17 cellular contexts compared by ENCODE assay signal in genomic region chr11:86990520-86990919, GRCh38. TPM values are rescaled to one million over a fixed set of nuclear protein-coding genes. Genes with fewer than 3 reads are reported as not detected.
DNase-seq lines count a peak whose midpoint lies in the region; ATAC-seq, FAIRE-seq and TF ChIP-seq lines count a peak whose summit lies in the region.
"Had no signal": no experiment of that assay in that cellular context is flagged by ENCODE, and none has a peak within 500 bp of the region (broad histone marks: within the 10 kb centered on the region; RNA-seq: fewer than 3 reads in every experiment).

No MANE protein-coding gene starts in this region.

- no peak overlapping the region for H2BK120ac ChIP-seq in neuronal stem cell (ENCODE audit: low read depth, low read length)

- H3K4me3 ChIP-seq in epithelial cell of proximal tubule (ENCODE audit: low read depth, low read length) = no peak overlapping the region
- H3K4me3 ChIP-seq in neuronal stem cell (ENCODE audit: low read length in 2 of 2) = no peak overlapping the region
- no peak overlapping the region for H3K4me3 ChIP-seq in suprapubic skin
- H3K4me3 ChIP-seq: ovary, PC-9 had no signal

- H3K9ac ChIP-seq in neuronal stem cell (ENCODE audit: low read depth, low read length, poor library complexity) = no peak overlapping the region

- ATAC-seq in GM18498 (IDR thresholded peaks at IDR 0.05; ENCODE audit: unreplicated experiment) = no peak
- ATAC-seq: activated CD4-positive, alpha-beta T cell treated with anti-CD3 and anti-CD28 coated beads for 36 hours; effector memory CD8-positive, alpha-beta T cell; left colon had no signal

- H3K9me3 Mint-ChIP-seq in activated naive CD4-positive, alpha-beta T cell treated with anti-CD3 and anti-CD28 coated beads for 36 hours = no peaks in the 10 kb centered on the region
- H3K9me3 Mint-ChIP-seq: effector memory CD8-positive, alpha-beta T cell; type B pancreatic cell had no signal

- CTCF ChIA-PET in activated naive CD4-positive, alpha-beta T cell treated with anti-CD3 and anti-CD28 coated beads for 36 hours (lab: Charles Lee) = interaction anchor here (0.9 kb wide), 1 partner anchor 15 kb away, joined by 3 read pairs; no protein-coding TSS in a partner anchor

- no peak overlapping the region for H3K27ac Mint-ChIP-seq in activated naive CD4-positive, alpha-beta T cell treated with anti-CD3 and anti-CD28 coated beads for 36 hours
- H3K27ac Mint-ChIP-seq: activated CD4-positive, alpha-beta T cell treated with anti-CD3 and anti-CD28 coated beads for 36 hours; effector memory CD8-positive, alpha-beta T cell; type B pancreatic cell had no signal

- no peak overlapping the region for H3K4ac ChIP-seq in neuronal stem cell (ENCODE audit: low read length)

- TF ChIP-seq POLR2A in suprapubic skin (IDR thresholded peaks at IDR 0.05) = no peak

- H3K4me2 ChIP-seq in neuronal stem cell (ENCODE audit: insufficient read depth, low read length, poor library complexity, severe bottlenecking) = no peak overlapping the region
- H3K4me2 ChIP-seq: PC-9 had no signal

- H3K36me3 Mint-ChIP-seq in activated naive CD4-positive, alpha-beta T cell treated with anti-CD3 and anti-CD28 coated beads for 36 hours (ENCODE audit: low read depth) = no peaks in the 10 kb centered on the region
- H3K36me3 Mint-ChIP-seq: type B pancreatic cell had no signal

- no peaks in the 10 kb centered on the region for H3K36me3 ChIP-seq in neuronal stem cell (replicated peaks in 1 of 2; ENCODE audit: control insufficient read depth in 2 of 2, insufficient read depth in 2 of 2, low read length in 2 of 2)
- H3K36me3 ChIP-seq in suprapubic skin = no peaks in the 10 kb centered on the region
- H3K36me3 ChIP-seq: ovary had no signal

- TF ChIP-seq CTCF in epithelial cell of proximal tubule (conservative IDR thresholded peaks at IDR 0.05; ENCODE audit: low read depth, low read length) (no peak), suprapubic skin (IDR thresholded peaks at IDR 0.05) (no peak)

- no CpG with 5 or more reads among the region's 3 CpGs for WGBS in neuronal stem cell (ENCODE audit: extremely low coverage in 2 of 2, insufficient read length in 2 of 2, insufficient replicate concordance in 1 of 2), 2 donors
- 59% methylated on average over 3 of the region's 3 CpGs for WGBS in suprapubic skin

- no peak overlapping the region for H2AFZ ChIP-seq in neuronal stem cell (ENCODE audit: low read length)
- H2AFZ ChIP-seq: PC-9 had no signal

- no peak overlapping the region for H2BK12ac ChIP-seq in neuronal stem cell (ENCODE audit: low read length)

- no peak overlapping the region for H3K4me3 Mint-ChIP-seq in activated naive CD4-positive, alpha-beta T cell treated with anti-CD3 and anti-CD28 coated beads for 36 hours
- H3K4me3 Mint-ChIP-seq: activated CD4-positive, alpha-beta T cell treated with anti-CD3 and anti-CD28 coated beads for 36 hours; effector memory CD8-positive, alpha-beta T cell; type B pancreatic cell had no signal

- FAIRE-seq in RCC 7860 (lab: Jason Lieb, UNC) = peak; percentile 62

- H2BK5ac ChIP-seq in neuronal stem cell (ENCODE audit: low read length) = no peak overlapping the region

- peaks cover 0 to 8% (median 0%) of the 10 kb centered on the region in 3 experiments for H3K27me3 ChIP-seq in neuronal stem cell (ENCODE audit: control insufficient read depth in 3 of 3, insufficient read depth in 3 of 3, low read depth in 1 of 3, low read length in 3 of 3)
- H3K27me3 ChIP-seq in suprapubic skin = no peaks in the 10 kb centered on the region
- H3K27me3 ChIP-seq: ovary had no signal

- H2AK5ac ChIP-seq in neuronal stem cell (ENCODE audit: low read depth, low read length) = no peak overlapping the region

- H3K9me3 ChIP-seq in neuronal stem cell (replicated peaks in 1 of 2; ENCODE audit: control insufficient read depth in 2 of 2, insufficient read depth in 1 of 2, low read depth in 1 of 2, low read length in 2 of 2) (no peaks in the 10 kb centered on the region), suprapubic skin (no peaks in the 10 kb centered on the region)
- H3K9me3 ChIP-seq: ovary had no signal

- no peak overlapping the region for H3K18ac ChIP-seq in neuronal stem cell (ENCODE audit: low read length)

- H3K4me1 Mint-ChIP-seq in activated naive CD4-positive, alpha-beta T cell treated with anti-CD3 and anti-CD28 coated beads for 36 hours (ENCODE audit: low read depth) = no peaks in the 10 kb centered on the region
- H3K4me1 Mint-ChIP-seq: activated CD4-positive, alpha-beta T cell treated with anti-CD3 and anti-CD28 coated beads for 36 hours had no signal

- H4K8ac ChIP-seq in neuronal stem cell (ENCODE audit: low read depth, low read length) = no peak overlapping the region

- H3K27me3 Mint-ChIP-seq in activated naive CD4-positive, alpha-beta T cell treated with anti-CD3 and anti-CD28 coated beads for 36 hours (ENCODE audit: low read depth) = no peaks in the 10 kb centered on the region

- H2BK15ac ChIP-seq in neuronal stem cell (ENCODE audit: low read length) = no peak overlapping the region

- H3K23ac ChIP-seq in neuronal stem cell (ENCODE audit: low read depth, low read length, poor library complexity) = no peak overlapping the region

- no peak overlapping the region for H4K91ac ChIP-seq in neuronal stem cell (ENCODE audit: low read depth, low read length, poor library complexity)

- no peak overlapping the region for H3K27ac ChIP-seq in neuronal stem cell (replicated peaks; ENCODE audit: low read length)
- H3K27ac ChIP-seq in suprapubic skin = no peak overlapping the region
- H3K27ac ChIP-seq: ovary, PC-9 had no signal

- H3K79me1 ChIP-seq in neuronal stem cell (ENCODE audit: low read depth, low read length) = no peaks in the 10 kb centered on the region

- no peak overlapping the region for H3K14ac ChIP-seq in neuronal stem cell (ENCODE audit: low read length)

- peak; percentile 71 for DNase-seq in GM03348 (ENCODE audit: low spot score)
- DNase-seq in RCC 7860 (ENCODE audit: low spot score) = peak; percentile 65
- peak; percentile 73 for DNase-seq in epithelial cell of proximal tubule (ENCODE audit: low read depth)
- DNase-seq in neuronal stem cell (ENCODE audit: low spot score) = peak; percentile 24
- no peak for DNase-seq in activated naive CD4-positive, alpha-beta T cell treated with anti-CD3 and anti-CD28 coated beads for 36 hours
- DNase-seq in NCI-H748 treated with DMSO at 0.1 percent for 48 hours (lab: John Stamatoyannopoulos, UW) = no peak
- no peak for DNase-seq in suprapubic skin (ENCODE audit: low spot score in 2 of 2)
- DNase-seq: activated CD4-positive, alpha-beta T cell treated with anti-CD3 and anti-CD28 coated beads for 36 hours; activated naive CD4-positive, alpha-beta T cell treated with Interleukin-2 at 50 U/mL for 16 hours; DND-41; effector memory CD8-positive, alpha-beta T cell; left colon; NCI-H1694; ovary had no signal

- intact Hi-C loops in activated naive CD4-positive, alpha-beta T cell treated with anti-CD3 and anti-CD28 coated beads for 36 hours (cut with micrococcal nuclease) = no loop called here

- peaks cover 1 to 3% of the 10 kb centered on the region in 2 donors for H3K4me1 ChIP-seq in neuronal stem cell (ENCODE audit: control insufficient read depth in 2 of 2, insufficient read depth in 1 of 2, low read depth in 1 of 2, low read length in 2 of 2)
- peaks cover 2% of the 10 kb centered on the region for H3K4me1 ChIP-seq in suprapubic skin

- no peak for TF ChIP-seq EP300 in suprapubic skin (IDR thresholded peaks at IDR 0.05)

RNA-seq across cellular contexts. Expression of gene FZD4, which starts 35.3 kb away (rescaled TPM):
- total RNA-seq in epithelial cell of proximal tubule (3.2 and 4.7 TPM in 2 replicates), suprapubic skin (10 to 100 TPM in 3 of 4 donors, 1 to 10 TPM in 1; 9.1 to 25.2 (median 15.5) TPM)
- polyA plus RNA-seq in neuronal stem cell (2013, experiment 1 of 2) = 3.3 TPM
- 3.4 TPM for polyA plus RNA-seq in neuronal stem cell (2013, experiment 2 of 2)
- total RNA-seq in activated naive CD4-positive, alpha-beta T cell treated with anti-CD3 and anti-CD28 coated beads for 36 hours = under 1 TPM; 0.38 to 0.42 TPM

RNA-seq across cellular contexts. Expression of gene TMEM135, which starts 47.2 kb away (rescaled TPM):
- 12.6 and 23.9 TPM in 2 replicates for total RNA-seq in epithelial cell of proximal tubule
- 20.0 TPM for polyA plus RNA-seq in neuronal stem cell (2013, experiment 1 of 2)
- polyA plus RNA-seq in neuronal stem cell (2013, experiment 2 of 2) = 18.8 TPM
- total RNA-seq in activated naive CD4-positive, alpha-beta T cell treated with anti-CD3 and anti-CD28 coated beads for 36 hours = 10 to 100 TPM; 21.8 to 24.8 TPM
- total RNA-seq in suprapubic skin = 10 to 100 TPM in 2 of 4 donors, 1 to 10 TPM in 2; 5.8 to 22.3 (median 11.0) TPM

Comparison
In these comparisons a context has a peak if more than half of its experiments do, and no peak if none do; other contexts are left out.
1. DNase-seq: peak in GM03348 (single experiment), RCC 7860 (single experiment), epithelial cell of proximal tubule (single experiment) and neuronal stem cell (single experiment); none in activated naive CD4-positive, alpha-beta T cell treated with anti-CD3 and anti-CD28 coated beads for 36 hours (single experiment), NCI-H748 treated with DMSO at 0.1 percent for 48 hours (single experiment) and suprapubic skin (0 of 2).